ENCODE assay signal across 8 cellular contexts in genomic region chr3:194687638-194688206, GRCh38. TPM values are rescaled to one million over a fixed set of nuclear protein-coding genes. Genes with fewer than 3 reads are reported as not detected.
DNase-seq lines count a peak whose midpoint lies in the region; ATAC-seq and TF ChIP-seq lines count a peak whose summit lies in the region.

No MANE protein-coding gene starts in this region.

- CTCF ChIA-PET in Caco-2 (lab: Charles Lee), result interaction anchor here (0.6 to 1.4 kb wide), 3 partner anchors 81 to 266 kb away, joined by 3 to 4 read pairs (median 3); no protein-coding TSS in a partner anchor

- no peaks in the 10 kb centered on the region for H3K27me3 ChIP-seq in Caco-2 (replicated peaks; ENCODE audit: control insufficient read depth, insufficient read depth, low read length)
- H3K27me3 ChIP-seq in GM23248 (replicated peaks; ENCODE audit: insufficient read depth), result no peaks in the 10 kb centered on the region
- no peaks in the 10 kb centered on the region for H3K27me3 ChIP-seq in esophagus muscularis mucosa

- no peaks in the 10 kb centered on the region for H4K20me1 ChIP-seq in GM23248 (ENCODE audit: insufficient read depth)

- peak overlapping the region; percentile 96 for H3K4me2 ChIP-seq in GM23248 (ENCODE audit: unreplicated experiment)

- 1 to 2% methylated on average over 43 to 53 of the region's 57 CpGs for WGBS in GM23248 (ENCODE audit: low coverage in 1 of 2, low lambda C conversion rate in 2 of 2, missing lambda C conversion rate in 2 of 2), 2 experiments
- WGBS in esophagus muscularis mucosa, result 19% methylated on average over 27 of the region's 57 CpGs

- H3K9me3 ChIP-seq in Caco-2, result no peaks in the 10 kb centered on the region
- H3K9me3 ChIP-seq in GM23248 (ENCODE audit: low read depth), result no peaks in the 10 kb centered on the region
- H3K9me3 ChIP-seq in esophagus muscularis mucosa, result no peaks in the 10 kb centered on the region

- H3K4me3 Mint-ChIP-seq in Caco-2 (ENCODE audit: unreplicated experiment) (peak overlapping the region; percentile 80), naive B cell (peak overlapping the region; percentile 93 to 100 (median 98))

- TF ChIP-seq CTCF in Caco-2 (IDR thresholded peaks at IDR 0.05; ENCODE audit: insufficient read depth in 1 of 2, low read depth in 1 of 2, low read length in 1 of 2, severe bottlenecking in 1 of 2, unreplicated experiment in 1 of 2), result peak in 1 of 2 experiments; percentile 11
- peak; percentile 23 to 43 (median 42) for TF ChIP-seq CTCF in esophagus muscularis mucosa (IDR thresholded peaks at IDR 0.05)

- H3K9ac ChIP-seq in GM23248, result peak overlapping the region; percentile 70

- BruUV-seq in Caco-2 (replicated peaks; lab: Mats Ljungman, UMichigan), result no TSS peak

- DNase-seq in Caco-2, result peak; percentile 42 to 64
- peak; percentile 85 for DNase-seq in GM23248
- DNase-seq in NCI-H524 treated with DMSO at 0.1 percent for 48 hours (lab: John Stamatoyannopoulos, UW), result peak; percentile 52
- DNase-seq in activated T-cell treated with anti-CD3 and anti-CD28 coated beads for 24 hours (ENCODE audit: low read depth), result peak; percentile 74
- DNase-seq in esophagus muscularis mucosa (ENCODE audit: extremely low spot score), result no peak
- DNase-seq in naive B cell, result peak; percentile 81
- DNase-seq in stimulated activated naive CD4-positive, alpha-beta T cell (lab: John Stamatoyannopoulos, UW), result peak; percentile 30 to 60 (median 50)
- DNase-seq in middle frontal gyrus (ENCODE audit: extremely low spot score, low spot score), result no peak

- in situ Hi-C loops in GM23248 (cut with MboI), result loop anchor here (5.0 to 10.0 kb wide), 2 partner anchors 417 to 580 kb away; no protein-coding TSS in a partner anchor

- POLR2A ChIA-PET in Caco-2 (lab: Charles Lee), result interaction anchor here (0.9 kb wide), 1 partner anchor 81 kb away, joined by 3 read pairs; no protein-coding TSS in a partner anchor

- H3K36me3 ChIP-seq in Caco-2 (ENCODE audit: control insufficient read depth, insufficient read depth, low read length) (no peaks in the 10 kb centered on the region), GM23248 (ENCODE audit: low read depth) (no peaks in the 10 kb centered on the region), esophagus muscularis mucosa (no peaks in the 10 kb centered on the region)

- intact Hi-C loops in Caco-2 (cut with micrococcal nuclease; ENCODE audit: unreplicated experiment) (loop anchor here (5.0 to 10.0 kb wide), 2 partner anchors 35 to 187 kb away; no protein-coding TSS in a partner anchor), esophagus muscularis mucosa (cut with DNase I) (loop anchor here (5.0 to 10.0 kb wide), 3 partner anchors 85 to 837 kb away; no protein-coding TSS in a partner anchor)

- peaks cover 10% of the 10 kb centered on the region; the same call in 1 of the 2 replicates for H3K4me1 ChIP-seq in Caco-2
- peaks cover 27% of the 10 kb centered on the region for H3K4me1 ChIP-seq in GM23248 (ENCODE audit: insufficient read depth)
- H3K4me1 ChIP-seq in esophagus muscularis mucosa, result peaks cover 37 to 73% (median 58%) of the 10 kb centered on the region in 4 donors

- peak overlapping the region; percentile 87 for H2AFZ ChIP-seq in GM23248

- H3K4me1 Mint-ChIP-seq in Caco-2 (ENCODE audit: low read depth, unreplicated experiment), result peaks cover 14% of the 10 kb centered on the region
- peaks cover 68 to 76% (median 70%) of the 10 kb centered on the region in 3 donors for H3K4me1 Mint-ChIP-seq in naive B cell

- no peaks in the 10 kb centered on the region for H3K9me3 Mint-ChIP-seq in Caco-2 (ENCODE audit: unreplicated experiment)
- no peaks in the 10 kb centered on the region for H3K9me3 Mint-ChIP-seq in naive B cell

- H3K79me2 ChIP-seq in GM23248 (ENCODE audit: insufficient read depth), result no peaks in the 10 kb centered on the region

- H3K27ac Mint-ChIP-seq in Caco-2 (ENCODE audit: unreplicated experiment), result no peak overlapping the region
- H3K27ac Mint-ChIP-seq in naive B cell, result peak overlapping the region; percentile 91 to 98 (median 97)

- H3K27ac ChIP-seq in GM23248, result no peak overlapping the region
- H3K27ac ChIP-seq in esophagus muscularis mucosa (replicated peaks in 1 of 4), result peak overlapping the region; percentile 83 to 88 (median 84)

- peaks cover 18% of the 10 kb centered on the region for H3F3A ChIP-seq in GM23248 (ENCODE audit: insufficient read depth)

- TF ChIP-seq POLR2A in esophagus muscularis mucosa (IDR thresholded peaks at IDR 0.05; ENCODE audit: low read depth), result no peak

- H3K36me3 Mint-ChIP-seq in Caco-2 (ENCODE audit: insufficient read depth, unreplicated experiment), result peaks cover 6% of the 10 kb centered on the region
- H3K36me3 Mint-ChIP-seq in naive B cell, result peaks cover 0 to 7% of the 10 kb centered on the region in 2 donors

- no peaks in the 10 kb centered on the region for H3K9me2 ChIP-seq in GM23248 (ENCODE audit: insufficient read depth)

- no peak for TF ChIP-seq EP300 in esophagus muscularis mucosa (IDR thresholded peaks at IDR 0.05)

- H3K4me3 ChIP-seq in Caco-2 (ENCODE audit: low read depth, low read length) (peak overlapping the region; percentile 23), GM23248 (peak overlapping the region; percentile 82), esophagus muscularis mucosa (peak overlapping the region; percentile 73 to 82 (median 82))

- H3K27me3 Mint-ChIP-seq in Caco-2 (ENCODE audit: insufficient read depth, unreplicated experiment), result no peaks in the 10 kb centered on the region
- H3K27me3 Mint-ChIP-seq in naive B cell, result no peaks in the 10 kb centered on the region

- peak; percentile 41 to 43 for ATAC-seq in naive B cell (ENCODE audit: low read depth in 2 of 2)

RNA-seq across cellular contexts. Expression of gene FAM43A, which starts 2.0 kb away (rescaled TPM):
- 3.5 and 4.0 TPM in 2 replicates for total RNA-seq in Caco-2 (2022)
- 19.0 and 23.0 TPM in 2 replicates for total RNA-seq in GM23248 (2014; rRNA removed; shearing (Covaris generic))
- 8.0 and 8.8 TPM in 2 replicates for polyA plus RNA-seq in GM23248 (2016; fragmentation: Nextera tagmentation; extraction: Ambion mirVana)
- total RNA-seq in esophagus muscularis mucosa, result 10 to 100 TPM; 24.5 to 42.8 (median 32.5) TPM
- polyA plus RNA-seq in naive B cell (ENCODE audit: low read depth in 6 of 6), result 10 to 100 TPM; 15.4 to 69.3 (median 35.4) TPM

RNA-seq across cellular contexts. Expression of gene LSG1, which starts 15.7 kb away (rescaled TPM):
- total RNA-seq in Caco-2 (2022) (48.0 and 55.0 TPM in 2 replicates), esophagus muscularis mucosa (10 to 100 TPM; 19.9 to 35.0 (median 32.6) TPM)
- 27.2 and 36.5 TPM in 2 replicates for total RNA-seq in GM23248 (2014; rRNA removed; shearing (Covaris generic))
- polyA plus RNA-seq in GM23248 (2016; fragmentation: Nextera tagmentation; extraction: Ambion mirVana) (26.9 and 31.1 TPM in 2 replicates), naive B cell (ENCODE audit: low read depth in 6 of 6) (10 to 100 TPM; 14.6 to 44.0 (median 21.1) TPM)

RNA-seq across cellular contexts. Expression of gene TMEM44, which starts 54.5 kb away (rescaled TPM):
- total RNA-seq in Caco-2 (2022), result 11.8 and 16.3 TPM in 2 replicates
- total RNA-seq in GM23248 (2014; rRNA removed; shearing (Covaris generic)), result 14.6 and 26.3 TPM in 2 replicates
- polyA plus RNA-seq in GM23248 (2016; fragmentation: Nextera tagmentation; extraction: Ambion mirVana), result 13.1 and 14.3 TPM in 2 replicates
- 10 to 100 TPM in 1 of 4 donors, 1 to 10 TPM in 3; 3.3 to 10.8 (median 9.3) TPM for total RNA-seq in esophagus muscularis mucosa
- 1 to 10 TPM in 2 of 6 donors, under 1 TPM in 3, not detected in 1; 0.60 to 2.4 (median 0.94) TPM for polyA plus RNA-seq in naive B cell (ENCODE audit: low read depth in 6 of 6)

Comparison
In these comparisons a context has a peak if more than half of its experiments do, and no peak if none do; other contexts are left out.
1. DNase-seq: peak in Caco-2 (2 of 2), GM23248 (single experiment), NCI-H524 treated with DMSO at 0.1 percent for 48 hours (single experiment), activated T-cell treated with anti-CD3 and anti-CD28 coated beads for 24 hours (single experiment), naive B cell (single experiment) and stimulated activated naive CD4-positive, alpha-beta T cell (6 of 6); none in esophagus muscularis mucosa (single experiment) and middle frontal gyrus (single experiment).
2. H3K4me3 ChIP-seq: peak in every context shown above with its lines; median percentile 82 in GM23248; 82 in esophagus muscularis mucosa; 23 in Caco-2.